24 cellular contexts compared by ENCODE assay signal in genomic region chr10:26790596-26790995, GRCh38.
DNase-seq lines count a peak whose midpoint lies in the region; ATAC-seq, FAIRE-seq and TF ChIP-seq lines count a peak whose summit lies in the region.
"Had no signal": no experiment of that assay in that cellular context is flagged by ENCODE, and none has a peak within 500 bp of the region (broad histone marks: within the 10 kb centered on the region; RNA-seq: fewer than 3 reads in every experiment).

No MANE protein-coding gene starts in this region.

- TF ChIP-seq CTCF in AG09309 (IDR thresholded peaks at IDR 0.05; ENCODE audit: control insufficient read depth, insufficient read depth, low read depth, low read length, missing control alignments), result no peak
- no peak for TF ChIP-seq CTCF in coronary artery (IDR thresholded peaks at IDR 0.05)

- no peak for FAIRE-seq in RCC 7860 (lab: Jason Lieb, UNC)
- FAIRE-seq: A204.1, colon, H1, islet of Langerhans had no signal

- DNase-seq in AG09309 (ENCODE audit: low read depth), result peak; percentile 14
- DNase-seq in astrocyte of the hippocampus (ENCODE audit: low read depth, low spot score), result peak; percentile 69
- DNase-seq in fibroblast of the conjunctiva (ENCODE audit: low read depth), result peak; percentile 13
- DNase-seq in RCC 7860 (ENCODE audit: low spot score), result no peak
- no peak for DNase-seq in coronary artery (ENCODE audit: low spot score)
- DNase-seq in retina, result no peak
- DNase-seq: activated CD4-positive, CD25-positive, alpha-beta regulatory T cell treated with anti-CD3 and anti-CD28 coated beads, Interleukin-2, amount 50 U/mL, for 72 hours; adrenal gland; CD4-positive, alpha-beta T cell; DMS79 treated with DMSO at 0.1 percent for 48 hours; heart right ventricle; mesenchymal stem cell; NCI-H2081 treated with DMSO at 0.1 percent for 48 hours; NCI-H510A treated with DMSO at 0.1 percent for 48 hours; trophoblast cell had no signal

- peaks cover 38 to 49% (median 49%) of the 10 kb centered on the region in 3 donors for H3K4me1 Mint-ChIP-seq in IgD-negative memory B cell
- H3K4me1 Mint-ChIP-seq: nephron had no signal

- H3K27ac Mint-ChIP-seq in IgD-negative memory B cell, result peak overlapping the region in 2 of 3 donors; percentile 46 to 62
- H3K27ac Mint-ChIP-seq: activated T-helper 2 cell treated with anti-CD3 and anti-CD28 coated beads, Interferon-gamma antibody, Interleukin-2, Interleukin-4, amounts not matched to agents 10 μg/mL and 5 μg/mL and 100 μg/mL, durations not matched to agents 14 hours and 24 hours and 36 hours; CD4-positive, alpha-beta T cell; nephron had no signal

- H3K27ac ChIP-seq in coronary artery, result no peak overlapping the region
- H3K27ac ChIP-seq: adrenal gland, heart right ventricle, prostate gland had no signal

- H3K36me3 Mint-ChIP-seq in IgD-negative memory B cell, result peaks cover 23% of the 10 kb centered on the region

- H3K4me3 Mint-ChIP-seq in IgD-negative memory B cell, result peak overlapping the region in 1 of 4 donors; percentile 12
- H3K4me3 Mint-ChIP-seq: CD4-positive, alpha-beta T cell; nephron had no signal

- no peaks in the 10 kb centered on the region for H3K27me3 Mint-ChIP-seq in IgD-negative memory B cell
- H3K27me3 Mint-ChIP-seq: CD4-positive, alpha-beta T cell had no signal

- H3K4me3 ChIP-seq in AG09309 (ENCODE audit: control insufficient read depth, low read depth, low read length) (no peak overlapping the region), coronary artery (no peak overlapping the region)
- H3K4me3 ChIP-seq: adrenal gland, heart right ventricle, prostate gland had no signal

- no peak for ATAC-seq in GM18870 (IDR thresholded peaks at IDR 0.05; ENCODE audit: unreplicated experiment)

- H3K9me3 Mint-ChIP-seq in IgD-negative memory B cell, result peaks cover 0 to 5% (median 4%) of the 10 kb centered on the region in 3 donors
- H3K9me3 Mint-ChIP-seq: CD4-positive, alpha-beta T cell had no signal

Comparison
In these comparisons a context has a peak if more than half of its experiments do, and no peak if none do; other contexts are left out.
1. DNase-seq: peak in AG09309 (single experiment), astrocyte of the hippocampus (single experiment) and fibroblast of the conjunctiva (single experiment); none in RCC 7860 (single experiment), coronary artery (single experiment) and retina (single experiment).